In the genomic region with DNA sequence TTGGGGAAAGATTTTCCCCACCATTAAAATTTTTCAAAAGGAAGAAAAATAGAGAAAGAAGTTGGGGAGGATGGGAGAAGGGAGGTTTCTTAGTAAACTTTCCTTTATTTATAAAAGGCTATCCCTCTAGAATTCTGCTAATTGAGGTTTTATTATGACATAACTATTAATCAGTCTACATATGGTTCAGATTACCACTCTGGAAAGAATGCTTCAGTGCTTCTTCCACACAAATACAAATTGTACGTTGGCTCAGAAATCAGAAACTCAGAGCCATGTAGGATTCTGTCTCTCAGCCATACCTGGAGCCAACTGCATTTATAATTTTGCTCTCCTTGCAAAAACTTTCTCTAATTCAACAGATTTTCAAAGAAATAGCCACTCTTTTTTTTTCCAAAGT, we compare ENCODE assay signal across 20 cellular contexts. TPM values are rescaled to one million over a fixed set of nuclear protein-coding genes. Genes with fewer than 3 reads are reported as not detected.
"Had no signal": no experiment of that assay in that cellular context is flagged by ENCODE, and none has a peak within 500 bp of the region (broad histone marks: within the 10 kb centered on the region; RNA-seq: fewer than 3 reads in every experiment).

No MANE protein-coding gene starts in this region.

- H3K36me3 ChIP-seq: tibial nerve, uterus had no signal

- H3K36me3 Mint-ChIP-seq: activated CD4-positive, alpha-beta memory T cell treated with anti-CD3 and anti-CD28 coated beads for 36 hours; activated naive CD4-positive, alpha-beta T cell treated with anti-CD3 and anti-CD28 coated beads, Interleukin-2, amount 50 U/mL, for 72 hours; brain; natural killer cell treated with Interleukin-12 subunit alpha and Interleukin-12 subunit beta and Interleukin-15 and Interleukin-18, amount 100 ng/mL, for 72 hours had no signal

- H3K9me3 ChIP-seq: tibial nerve, uterus had no signal

- H3K4me1 Mint-ChIP-seq: activated B cell treated with CpG ODN at 0.5 μM for 24 hours, brain had no signal

- H3K9me3 Mint-ChIP-seq: activated B cell treated with CpG ODN at 0.5 μM for 24 hours; activated CD4-positive, alpha-beta memory T cell treated with anti-CD3 and anti-CD28 coated beads for 36 hours; activated naive CD4-positive, alpha-beta T cell treated with anti-CD3 and anti-CD28 coated beads, Interleukin-2, amount 50 U/mL, for 72 hours; activated T-helper 1 cell treated with anti-CD3 and anti-CD28 coated beads, Interleukin-12 subunit alpha, Interleukin-12 subunit beta, Interleukin-2, Interleukin-4 antibody, amounts not matched to agents 30 ng/mL and 10 ng/mL and 1 ng/mL, durations not matched to agents 14 hours and 24 hours and 36 hours; natural killer cell treated with Interleukin-12 subunit alpha and Interleukin-12 subunit beta and Interleukin-15 and Interleukin-18, amount 100 ng/mL, for 72 hours had no signal

- H3K27ac Mint-ChIP-seq: activated B cell treated with CpG ODN at 0.5 μM for 24 hours; activated CD4-positive, alpha-beta memory T cell treated with anti-CD3 and anti-CD28 coated beads for 36 hours; activated naive CD4-positive, alpha-beta T cell treated with anti-CD3 and anti-CD28 coated beads, Interleukin-2, amount 50 U/mL, for 72 hours; activated T-helper 1 cell treated with anti-CD3 and anti-CD28 coated beads, Interleukin-12 subunit alpha, Interleukin-12 subunit beta, Interleukin-2, Interleukin-4 antibody, amounts not matched to agents 30 ng/mL and 10 ng/mL and 1 ng/mL, durations not matched to agents 14 hours and 24 hours and 36 hours; brain; natural killer cell treated with Interleukin-12 subunit alpha and Interleukin-12 subunit beta and Interleukin-15 and Interleukin-18, amount 100 ng/mL, for 72 hours had no signal

- DNase-seq: activated B cell treated with CpG ODN at 0.5 μM for 24 hours; activated CD4-positive, alpha-beta memory T cell treated with anti-CD3 and anti-CD28 coated beads for 36 hours; activated CD4-positive, alpha-beta T cell treated with anti-CD3 and anti-CD28 coated beads for 4 hours; activated gamma-delta T cell treated with Interleukin-2 at 50 U/mL for 16 hours; activated T-cell treated with anti-CD3 and anti-CD28 coated beads for 4 hours; amniotic stem cell; caudate nucleus; left cardiac atrium; posterior cingulate gyrus; stimulated activated CD4-positive, alpha-beta T cell treated with anti-CD3 and anti-CD28 coated beads, Interleukin-1b, Interleukin-23, amount 100 ng/mL, for 48 hours; stimulated activated naive CD8-positive, alpha-beta T cell treated with anti-CD3 and anti-CD28 coated beads, Interleukin-15, Interleukin-2, amounts not matched to agents 100 U/mL and 50 U/mL, for 24 hours; substantia nigra; uterus had no signal

- H3K27me3 Mint-ChIP-seq: activated CD4-positive, alpha-beta memory T cell treated with anti-CD3 and anti-CD28 coated beads for 36 hours; brain had no signal

- H3K4me3 Mint-ChIP-seq: activated B cell treated with CpG ODN at 0.5 μM for 24 hours; activated CD4-positive, alpha-beta memory T cell treated with anti-CD3 and anti-CD28 coated beads for 36 hours; activated T-helper 1 cell treated with anti-CD3 and anti-CD28 coated beads, Interleukin-12 subunit alpha, Interleukin-12 subunit beta, Interleukin-2, Interleukin-4 antibody, amounts not matched to agents 30 ng/mL and 10 ng/mL and 1 ng/mL, durations not matched to agents 14 hours and 24 hours and 36 hours; brain; natural killer cell treated with Interleukin-12 subunit alpha and Interleukin-12 subunit beta and Interleukin-15 and Interleukin-18, amount 100 ng/mL, for 72 hours had no signal

- H3K27me3 ChIP-seq: hepatocyte, tibial nerve, uterus had no signal

- H3K4me3 ChIP-seq: hepatocyte, lung, tibial nerve, uterus had no signal

- H3K4me1 ChIP-seq: tibial nerve, uterus had no signal

RNA-seq across cellular contexts. Expression of gene SRPX, which starts 37.1 kb away (rescaled TPM):
- total RNA-seq: activated B cell treated with CpG ODN at 0.5 μM for 24 hours; activated naive CD4-positive, alpha-beta T cell treated with anti-CD3 and anti-CD28 coated beads, Interleukin-2, amount 50 U/mL, for 72 hours; activated T-helper 1 cell treated with anti-CD3 and anti-CD28 coated beads, Interleukin-12 subunit alpha, Interleukin-12 subunit beta, Interleukin-2, Interleukin-4 antibody, amounts not matched to agents 30 ng/mL and 10 ng/mL and 1 ng/mL, durations not matched to agents 14 hours and 24 hours and 36 hours; natural killer cell treated with Interleukin-12 subunit alpha and Interleukin-12 subunit beta and Interleukin-15 and Interleukin-18, amount 100 ng/mL, for 72 hours had no signal
